11 cellular contexts compared by ENCODE assay signal in genomic region chr20:50348118-50348517, GRCh38.
DNase-seq lines count a peak whose midpoint lies in the region; ATAC-seq and TF ChIP-seq lines count a peak whose summit lies in the region.
"Had no signal": no experiment of that assay in that cellular context is flagged by ENCODE, and none has a peak within 500 bp of the region (broad histone marks: within the 10 kb centered on the region; RNA-seq: fewer than 3 reads in every experiment).

No MANE protein-coding gene starts in this region.

- H3K4me1 Mint-ChIP-seq in MCF 10A (ENCODE audit: insufficient read depth, unreplicated experiment), result peaks cover 10% of the 10 kb centered on the region
- H3K4me1 Mint-ChIP-seq in HFFc6 (ENCODE audit: low read depth), result peaks cover 24% of the 10 kb centered on the region

- TF ChIP-seq CTCF in breast epithelium (IDR thresholded peaks at IDR 0.05) (no peak), MCF 10A (IDR thresholded peaks at IDR 0.05; ENCODE audit: unreplicated experiment) (no peak), esophagus muscularis mucosa (IDR thresholded peaks at IDR 0.05) (no peak), upper lobe of right lung (IDR thresholded peaks at IDR 0.05) (no peak), HFFc6 (IDR thresholded peaks at IDR 0.05) (no peak)

- no peak overlapping the region for H3K4me3 Mint-ChIP-seq in MCF 10A (ENCODE audit: unreplicated experiment)
- no peak overlapping the region for H3K4me3 Mint-ChIP-seq in HFFc6
- H3K4me3 Mint-ChIP-seq: central memory CD8-positive, alpha-beta T cell had no signal

- 60% methylated on average over 6 of the region's 6 CpGs for WGBS in esophagus muscularis mucosa
- WGBS in mesodermal cell (ENCODE audit: insufficient coverage in 2 of 2), 2 experiments, result 76 to 91% methylated on average over 4 to 5 of the region's 6 CpGs

- H3K27me3 Mint-ChIP-seq in MCF 10A (ENCODE audit: insufficient read depth, unreplicated experiment) (no peaks in the 10 kb centered on the region), HFFc6 (ENCODE audit: insufficient read depth) (peaks cover 4% of the 10 kb centered on the region; the same call in 1 of the 2 replicates)

- TF ChIP-seq POLR2A in breast epithelium (IDR thresholded peaks at IDR 0.05) (no peak), esophagus muscularis mucosa (IDR thresholded peaks at IDR 0.05; ENCODE audit: low read depth) (no peak)

- BruUV-seq in MCF 10A (replicated peaks; lab: Mats Ljungman, UMichigan), result no TSS peak

- TF ChIP-seq EP300 in esophagus muscularis mucosa (IDR thresholded peaks at IDR 0.05), result no peak

- H3K27ac Mint-ChIP-seq in MCF 10A (ENCODE audit: low read depth, unreplicated experiment), result no peak overlapping the region
- H3K27ac Mint-ChIP-seq in HFFc6, result no peak overlapping the region

- CTCF ChIA-PET in MCF 10A (lab: Yijun Ruan, JAX), result interaction anchor here (0.6 kb wide), 2 partner anchors 11 to 114 kb away, joined by 3 read pairs; no protein-coding TSS in a partner anchor

- H3K9me3 ChIP-seq in breast epithelium, result no peaks in the 10 kb centered on the region
- H3K9me3 ChIP-seq in esophagus muscularis mucosa, result no peaks in the 10 kb centered on the region
- H3K9me3 ChIP-seq in mesodermal cell (ENCODE audit: control insufficient read depth, low read length), result no peaks in the 10 kb centered on the region
- H3K9me3 ChIP-seq in upper lobe of right lung, result no peaks in the 10 kb centered on the region

- ATAC-seq in upper lobe of right lung, result peak; percentile 49

- H3K27me3 ChIP-seq in breast epithelium, result no peaks in the 10 kb centered on the region
- H3K27me3 ChIP-seq in esophagus muscularis mucosa, result no peaks in the 10 kb centered on the region
- no peaks in the 10 kb centered on the region for H3K27me3 ChIP-seq in upper lobe of right lung

- no peak overlapping the region for H3K4me3 ChIP-seq in breast epithelium
- H3K4me3 ChIP-seq in esophagus muscularis mucosa, result no peak overlapping the region
- no peak overlapping the region for H3K4me3 ChIP-seq in mesodermal cell (ENCODE audit: extremely low read depth, insufficient read depth, low read length, poor library complexity, severe bottlenecking)
- H3K4me3 ChIP-seq in upper lobe of right lung, result no peak overlapping the region

- intact Hi-C loops in breast epithelium (cut with DNase I; ENCODE audit: low total_unique reads), result no loop called here
- intact Hi-C loops in MCF 10A (cut with micrococcal nuclease), result no loop called here
- intact Hi-C loops in esophagus muscularis mucosa (cut with DNase I), result no loop called here
- intact Hi-C loops in upper lobe of right lung (cut with DNase I), result no loop called here

- H3K36me3 ChIP-seq in breast epithelium (no peaks in the 10 kb centered on the region), esophagus muscularis mucosa (no peaks in the 10 kb centered on the region), mesodermal cell (ENCODE audit: control insufficient read depth, insufficient read depth, low read length) (no peaks in the 10 kb centered on the region), upper lobe of right lung (no peaks in the 10 kb centered on the region)

- POLR2A ChIA-PET in MCF 10A (lab: Yijun Ruan, JAX), result interaction anchor here (1.6 to 3.0 kb wide), 2 partner anchors 13 to 27 kb away, joined by 9 to 23 read pairs; no protein-coding TSS in a partner anchor

- H3K9me3 Mint-ChIP-seq in MCF 10A (ENCODE audit: unreplicated experiment) (no peaks in the 10 kb centered on the region), HFFc6 (no peaks in the 10 kb centered on the region)
- H3K9me3 Mint-ChIP-seq: central memory CD8-positive, alpha-beta T cell had no signal

- DNase-seq in breast epithelium (ENCODE audit: low spot score in 2 of 2) (no peak), MCF 10A (ENCODE audit: unreplicated experiment) (no peak), esophagus muscularis mucosa (ENCODE audit: extremely low spot score) (no peak), upper lobe of right lung (no peak), HFFc6 (no peak), DMS53 (lab: John Stamatoyannopoulos, UW) (no peak), epidermal melanocyte (ENCODE audit: insufficient read length, low spot score) (no peak)
- DNase-seq: activated CD4-positive, alpha-beta T cell treated with anti-CD3 and anti-CD28 coated beads for 4 hours; activated gamma-delta T cell treated with Interleukin-2 at 50 U/mL for 16 hours had no signal

- H3K4me1 ChIP-seq in breast epithelium (peaks cover 7 to 32% of the 10 kb centered on the region in 2 donors), esophagus muscularis mucosa (peaks cover 18 to 33% (median 30%) of the 10 kb centered on the region in 4 donors), mesodermal cell (ENCODE audit: control insufficient read depth, insufficient read depth, low read length, poor library complexity, severe bottlenecking) (peaks cover 4% of the 10 kb centered on the region), upper lobe of right lung (peaks cover 31% of the 10 kb centered on the region)

- H3K36me3 Mint-ChIP-seq in MCF 10A (ENCODE audit: insufficient read depth, unreplicated experiment) (no peaks in the 10 kb centered on the region), HFFc6 (ENCODE audit: low read depth) (no peaks in the 10 kb centered on the region)

- peak overlapping the region; percentile 86 to 89 for H3K27ac ChIP-seq in breast epithelium
- H3K27ac ChIP-seq in esophagus muscularis mucosa (replicated peaks in 1 of 4), result peak overlapping the region in 3 of 4 donors; percentile 14 to 58 (median 40)
- peak overlapping the region; percentile 29 for H3K27ac ChIP-seq in mesodermal cell (ENCODE audit: low read depth, low read length, severe bottlenecking)
- peak overlapping the region; percentile 47 for H3K27ac ChIP-seq in upper lobe of right lung

Comparison
In these comparisons a context has a peak if more than half of its experiments do, and no peak if none do; other contexts are left out.
1. H3K27ac ChIP-seq: peak in every context shown above with its lines; median percentile 88 in breast epithelium; 47 in upper lobe of right lung; 40 in esophagus muscularis mucosa; 29 in mesodermal cell.